In the genomic region with DNA sequence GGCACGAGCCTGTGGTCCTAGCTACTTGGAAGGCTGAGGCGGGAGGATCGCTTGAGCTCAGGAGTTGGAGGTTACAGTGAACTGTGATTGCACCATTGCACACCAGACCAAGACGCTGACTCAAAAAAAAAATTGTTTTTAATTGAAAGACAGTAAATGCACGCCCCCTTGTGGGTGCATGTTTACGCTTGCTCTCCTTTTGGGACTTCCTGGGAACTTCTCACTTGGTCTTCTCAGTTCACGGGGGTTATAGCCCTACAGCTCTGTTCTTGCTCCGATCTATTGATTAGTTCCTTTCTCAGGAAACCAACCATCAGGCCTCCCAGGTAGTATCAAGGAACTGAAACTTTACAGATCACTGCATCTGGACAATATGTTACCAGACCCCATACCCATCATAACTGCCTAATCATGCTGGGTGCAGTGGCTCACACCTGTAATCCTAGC, we compare ENCODE assay signal across 8 cellular contexts. TPM values are rescaled to one million over a fixed set of nuclear protein-coding genes. Genes with fewer than 3 reads are reported as not detected.
DNase-seq lines count a peak whose midpoint lies in the region; ATAC-seq and TF ChIP-seq lines count a peak whose summit lies in the region.

No MANE protein-coding gene starts in this region.

- H3K9ac ChIP-seq in smooth muscle cell (ENCODE audit: low read depth), result no peak overlapping the region

- no peak overlapping the region for H3K4me2 ChIP-seq in smooth muscle cell

- H3K4me1 Mint-ChIP-seq in Calu3 (ENCODE audit: low read depth, unreplicated experiment), result no peaks in the 10 kb centered on the region
- H3K4me1 Mint-ChIP-seq in activated naive CD8-positive, alpha-beta T cell treated with anti-CD3 and anti-CD28 coated beads for 36 hours, result peaks cover 6% of the 10 kb centered on the region

- peak; percentile 82 for TF ChIP-seq CTCF in Calu3 (IDR thresholded peaks at IDR 0.05; ENCODE audit: unreplicated experiment)
- peak; percentile 61 for TF ChIP-seq CTCF in smooth muscle cell (IDR thresholded peaks at IDR 0.05; ENCODE audit: borderline replicate concordance, insufficient read depth, poor library complexity, severe bottlenecking)

- H3K27me3 Mint-ChIP-seq in Calu3 (ENCODE audit: unreplicated experiment), result peaks cover 7% of the 10 kb centered on the region
- no peaks in the 10 kb centered on the region for H3K27me3 Mint-ChIP-seq in activated naive CD8-positive, alpha-beta T cell treated with anti-CD3 and anti-CD28 coated beads for 36 hours

- H3K27ac Mint-ChIP-seq in Calu3 (ENCODE audit: unreplicated experiment), result no peak overlapping the region
- H3K27ac Mint-ChIP-seq in activated naive CD8-positive, alpha-beta T cell treated with anti-CD3 and anti-CD28 coated beads for 36 hours, result no peak overlapping the region

- intact Hi-C loops in Calu3 (cut with micrococcal nuclease; ENCODE audit: unreplicated experiment) (loop anchor here (1.0 to 2.0 kb wide), 2 partner anchors 20 to 560 kb away; no protein-coding TSS in a partner anchor), left cardiac atrium (cut with DNase I) (loop anchor here in 1 of 2 donors (2.0 kb wide), 1 partner anchor 20 kb away; no protein-coding TSS in a partner anchor)

- DNase-seq in Calu3 (peak; percentile 85), MG63 (peak; percentile 53), SW 1271 (lab: John Stamatoyannopoulos, UW) (peak; percentile 64 to 85), left cardiac atrium (peak; percentile 88), smooth muscle cell (lab: John Stamatoyannopoulos, UW; ENCODE audit: unreplicated experiment) (peak; percentile 8)
- peak; percentile 65 for DNase-seq in activated naive CD8-positive, alpha-beta T cell treated with anti-CD3 and anti-CD28 coated beads for 36 hours

- no peaks in the 10 kb centered on the region for H3K79me2 ChIP-seq in smooth muscle cell (ENCODE audit: low read depth)

- H3K4me3 Mint-ChIP-seq in Calu3 (ENCODE audit: low read depth, unreplicated experiment), result no peak overlapping the region
- no peak overlapping the region for H3K4me3 Mint-ChIP-seq in activated naive CD8-positive, alpha-beta T cell treated with anti-CD3 and anti-CD28 coated beads for 36 hours

- WGBS in smooth muscle cell (ENCODE audit: low lambda C conversion rate), result 16% methylated on average over 8 of the region's 8 CpGs

- peaks cover 17% of the 10 kb centered on the region for H3F3A ChIP-seq in smooth muscle cell (ENCODE audit: low read depth)

- H3K27ac ChIP-seq in smooth muscle cell (ENCODE audit: low read depth), result no peak overlapping the region

- no peaks in the 10 kb centered on the region for H3K36me3 Mint-ChIP-seq in Calu3 (ENCODE audit: insufficient read depth, unreplicated experiment)
- no peaks in the 10 kb centered on the region for H3K36me3 Mint-ChIP-seq in activated naive CD8-positive, alpha-beta T cell treated with anti-CD3 and anti-CD28 coated beads for 36 hours

- H3K36me3 ChIP-seq in MG63, result no peaks in the 10 kb centered on the region
- H3K36me3 ChIP-seq in smooth muscle cell (ENCODE audit: low read depth), result no peaks in the 10 kb centered on the region

- no peak overlapping the region for H2AFZ ChIP-seq in smooth muscle cell (ENCODE audit: low read depth)

- no peaks in the 10 kb centered on the region for H3K9me3 Mint-ChIP-seq in Calu3 (ENCODE audit: low read depth, unreplicated experiment)
- no peaks in the 10 kb centered on the region for H3K9me3 Mint-ChIP-seq in activated naive CD8-positive, alpha-beta T cell treated with anti-CD3 and anti-CD28 coated beads for 36 hours

- H3K9me3 ChIP-seq in MG63, result no peaks in the 10 kb centered on the region
- H3K9me3 ChIP-seq in smooth muscle cell (replicated peaks; ENCODE audit: low read depth), result no peaks in the 10 kb centered on the region

- BruUV-seq in Calu3 (replicated peaks; lab: Mats Ljungman, UMichigan), result no TSS peak

- no peaks in the 10 kb centered on the region for H4K20me1 ChIP-seq in smooth muscle cell (ENCODE audit: low read depth)

- ATAC-seq in GM21447 (IDR thresholded peaks at IDR 0.05; ENCODE audit: unreplicated experiment) (peak; percentile 49), left cardiac atrium (peak; percentile 65 to 68), GM19035 (IDR thresholded peaks at IDR 0.05; ENCODE audit: unreplicated experiment) (no peak)

- CTCF ChIA-PET in Calu3 (lab: Charles Lee), result interaction anchor here (0.6 to 2.2 kb wide), 9 partner anchors 12 to 254 kb away, joined by 3 to 17 read pairs (median 4); a partner anchor contains a TSS

- peaks cover 3% of the 10 kb centered on the region for H3K4me1 ChIP-seq in smooth muscle cell (ENCODE audit: low read depth)

- H3K27me3 ChIP-seq in MG63 (no peaks in the 10 kb centered on the region), smooth muscle cell (ENCODE audit: low read depth) (no peaks in the 10 kb centered on the region)

- H3K4me3 ChIP-seq in MG63 (no peak overlapping the region), smooth muscle cell (no peak overlapping the region)

RNA-seq across cellular contexts. Expression of a gene that starts 14.2 kb away (rescaled TPM):
- total RNA-seq in Calu3 (2022), result 59.0 and 71.6 TPM in 2 replicates
- 3.1 and 5.0 TPM in 2 replicates for total RNA-seq in MG63 (2014; rRNA removed; shearing (Covaris generic); ENCODE audit: low replicate concordance)
- total RNA-seq in activated naive CD8-positive, alpha-beta T cell treated with anti-CD3 and anti-CD28 coated beads for 36 hours, result 10 to 100 TPM; 13.9 to 14.0 TPM
- 10 to 100 TPM; 66.2 to 80.9 TPM for total RNA-seq in left cardiac atrium
- total RNA-seq in smooth muscle cell, result 10.7 and 26.6 TPM in 2 replicates
- polyA plus RNA-seq in smooth muscle cell, result 47.3 and 57.2 TPM in 2 replicates

RNA-seq across cellular contexts. Expression of a gene that starts 31.1 kb away (rescaled TPM):
- total RNA-seq in Calu3 (2022) (not detected in 2 replicates), left cardiac atrium (not detected), smooth muscle cell (not detected in 2 replicates)
- not detected in 2 replicates for total RNA-seq in MG63 (2014; rRNA removed; shearing (Covaris generic); ENCODE audit: low replicate concordance)
- total RNA-seq in activated naive CD8-positive, alpha-beta T cell treated with anti-CD3 and anti-CD28 coated beads for 36 hours, result under 1 TPM in 1 of 2 experiments, not detected in 1; 0.40 TPM
- not detected in 2 replicates for polyA plus RNA-seq in smooth muscle cell

RNA-seq across cellular contexts. Expression of a gene that starts 33.4 kb away (rescaled TPM):
- 85.3 and 91.0 TPM in 2 replicates for total RNA-seq in Calu3 (2022)
- total RNA-seq in MG63 (2014; rRNA removed; shearing (Covaris generic); ENCODE audit: low replicate concordance), result 30.8 and 42.3 TPM in 2 replicates
- 10 to 100 TPM; 33.0 to 33.6 TPM for total RNA-seq in activated naive CD8-positive, alpha-beta T cell treated with anti-CD3 and anti-CD28 coated beads for 36 hours
- 10 to 100 TPM; 66.9 to 71.3 TPM for total RNA-seq in left cardiac atrium
- 74.7 and 96.8 TPM in 2 replicates for total RNA-seq in smooth muscle cell
- polyA plus RNA-seq in smooth muscle cell, result 114 and 128 TPM in 2 replicates

RNA-seq across cellular contexts. Expression of a gene that starts 47.9 kb away (rescaled TPM):
- 50.9 and 52.1 TPM in 2 replicates for total RNA-seq in Calu3 (2022)
- 26.1 and 32.2 TPM in 2 replicates for total RNA-seq in MG63 (2014; rRNA removed; shearing (Covaris generic); ENCODE audit: low replicate concordance)
- total RNA-seq in activated naive CD8-positive, alpha-beta T cell treated with anti-CD3 and anti-CD28 coated beads for 36 hours, result 10 to 100 TPM; 55.8 to 55.9 TPM
- 10 to 100 TPM; 22.7 to 25.7 TPM for total RNA-seq in left cardiac atrium
- total RNA-seq in smooth muscle cell, result 32.4 and 37.3 TPM in 2 replicates
- polyA plus RNA-seq in smooth muscle cell, result 28.4 and 34.8 TPM in 2 replicates

Comparison
In these comparisons a context has a peak if more than half of its experiments do, and no peak if none do; other contexts are left out.
1. DNase-seq: peak in every context shown above with its lines; median percentile 88 in left cardiac atrium; 85 in Calu3; 74 in SW 1271; 65 in activated naive CD8-positive, alpha-beta T cell treated with anti-CD3 and anti-CD28 coated beads for 36 hours; 53 in MG63; 8 in smooth muscle cell.